Comparison of ENCODE assay signal across 12 cellular contexts in genomic region chr18:8688428-8688827, GRCh38. TPM values are rescaled to one million over a fixed set of nuclear protein-coding genes. Genes with fewer than 3 reads are reported as not detected.
DNase-seq lines count a peak whose midpoint lies in the region; ATAC-seq, FAIRE-seq and TF ChIP-seq lines count a peak whose summit lies in the region.
"Had no signal": no experiment of that assay in that cellular context is flagged by ENCODE, and none has a peak within 500 bp of the region (broad histone marks: within the 10 kb centered on the region; RNA-seq: fewer than 3 reads in every experiment).

No MANE protein-coding gene starts in this region.

- FAIRE-seq in H1 (lab: Jason Lieb, UNC): no peak
- FAIRE-seq: H54 had no signal

- no peak overlapping the region for H3K4ac ChIP-seq in H1 (replicated peaks; ENCODE audit: insufficient read length, low read depth, low read length)

- H2AK5ac ChIP-seq in H1 (ENCODE audit: low read depth, low read length): no peak overlapping the region

- H2BK5ac ChIP-seq in H1 (ENCODE audit: low read depth, low read length): peak overlapping the region; percentile 60; the same call in 1 of the 2 replicates

- no peak overlapping the region for H3K56ac ChIP-seq in H1 (replicated peaks; ENCODE audit: insufficient read length, low read depth, low read length)

- no peak overlapping the region for H3K27ac Mint-ChIP-seq in activated CD4-positive, alpha-beta T cell treated with anti-CD3 and anti-CD28 coated beads, Interleukin-2, amount 10 ng/mL, durations not matched to agents 7 days and 5 days

- no peaks in the 10 kb centered on the region for H3K4me1 Mint-ChIP-seq in activated CD4-positive, alpha-beta T cell treated with anti-CD3 and anti-CD28 coated beads, Interleukin-2, amount 10 ng/mL, durations not matched to agents 7 days and 5 days
- H3K4me1 Mint-ChIP-seq: CD8-positive, alpha-beta memory T cell had no signal

- H4K5ac ChIP-seq in H1 (ENCODE audit: insufficient read length, low read depth, low read length): no peak overlapping the region

- H4K20me1 ChIP-seq in H1 (replicated peaks in 1 of 2; ENCODE audit: control insufficient read depth in 1 of 2, insufficient read depth in 2 of 2, low read length in 2 of 2): no peaks in the 10 kb centered on the region

- H3K9me3 ChIP-seq in H1 (ENCODE audit: insufficient read depth in 2 of 2, low read depth in 1 of 2, low read length in 1 of 2) (no peaks in the 10 kb centered on the region), right lobe of liver (no peaks in the 10 kb centered on the region), testis (no peaks in the 10 kb centered on the region)
- H3K9me3 ChIP-seq: Caco-2 had no signal

- DNase-seq in DMS79 treated with DMSO at 0.1 percent for 48 hours (lab: John Stamatoyannopoulos, UW): peak; percentile 60
- DNase-seq in DMS79 (lab: John Stamatoyannopoulos, UW): no peak
- DNase-seq in H1 (ENCODE audit: low read depth in 1 of 2, low spot score in 2 of 2): no peak
- no peak for DNase-seq in right lobe of liver
- DNase-seq in testis: no peak
- DNase-seq in NCI-H1930 (lab: John Stamatoyannopoulos, UW): no peak
- DNase-seq in activated CD4-positive, alpha-beta T cell treated with anti-CD3 and anti-CD28 coated beads, Interleukin-2, amount 10 ng/mL, durations not matched to agents 7 days and 5 days: no peak
- DNase-seq: Caco-2; CD8-positive, alpha-beta memory T cell had no signal

- no peaks in the 10 kb centered on the region for H3K36me3 ChIP-seq in H1 (ENCODE audit: control insufficient read depth in 2 of 4, insufficient read depth in 4 of 4, low read length in 3 of 4)
- H3K36me3 ChIP-seq in right lobe of liver: no peaks in the 10 kb centered on the region
- no peaks in the 10 kb centered on the region for H3K36me3 ChIP-seq in testis (ENCODE audit: low read depth, missing control alignments)

- TF ChIP-seq EP300 in H1 (IDR thresholded peaks at IDR 0.05; ENCODE audit: borderline replicate concordance in 1 of 2, low read depth in 2 of 2, low read length in 2 of 2): no peak

- H3K23me2 ChIP-seq in H1 (ENCODE audit: low read depth, low read length): no peaks in the 10 kb centered on the region

- TF ChIP-seq CTCF in H1 (IDR thresholded peaks at IDR 0.05; ENCODE audit: control extremely low read depth in 1 of 3, insufficient read depth in 1 of 3, low read depth in 1 of 3, low read length in 3 of 3) (no peak), right lobe of liver (IDR thresholded peaks at IDR 0.05) (no peak), testis (IDR thresholded peaks at IDR 0.05) (no peak)

- POLR2A ChIA-PET in H1 (lab: Charles Lee; ENCODE audit: partially characterized antibody): no interaction called here
- POLR2A ChIA-PET in activated CD4-positive, alpha-beta T cell treated with anti-CD3 and anti-CD28 coated beads, Interleukin-2, amount 10 ng/mL, durations not matched to agents 7 days and 5 days (lab: Charles Lee): no interaction called here

- H3K36me3 Mint-ChIP-seq in activated CD4-positive, alpha-beta T cell treated with anti-CD3 and anti-CD28 coated beads, Interleukin-2, amount 10 ng/mL, durations not matched to agents 7 days and 5 days (ENCODE audit: low read depth): no peaks in the 10 kb centered on the region
- H3K36me3 Mint-ChIP-seq: CD8-positive, alpha-beta memory T cell had no signal

- no peak overlapping the region for H4K8ac ChIP-seq in H1 (ENCODE audit: extremely low read depth, insufficient read depth, low read length)

- H4K91ac ChIP-seq in H1 (replicated peaks; ENCODE audit: insufficient read length, low read length): no peak overlapping the region

- H3K79me1 ChIP-seq in H1 (ENCODE audit: low read depth, low read length): no peaks in the 10 kb centered on the region

- CTCF ChIA-PET in H1 (lab: Charles Lee; ENCODE audit: partially characterized antibody): interaction anchor here (0.6 to 2.2 kb wide), 2 partner anchors 11 to 34 kb away, joined by 3 to 7 read pairs; no protein-coding TSS in a partner anchor
- CTCF ChIA-PET in activated CD4-positive, alpha-beta T cell treated with anti-CD3 and anti-CD28 coated beads, Interleukin-2, amount 10 ng/mL, durations not matched to agents 7 days and 5 days (lab: Charles Lee): interaction anchor here (0.7 kb wide), 1 partner anchor 203 kb away, joined by 5 read pairs; no protein-coding TSS in a partner anchor

- H3K27ac ChIP-seq in H1 (ENCODE audit: low read depth, low read length): no peak overlapping the region
- H3K27ac ChIP-seq in right lobe of liver: peak overlapping the region in 1 of 3 donors; percentile 18
- peak overlapping the region; percentile 7 to 8 for H3K27ac ChIP-seq in testis
- H3K27ac ChIP-seq: 22Rv1 had no signal

- no peak overlapping the region for H2BK120ac ChIP-seq in H1 (replicated peaks; ENCODE audit: low read depth, low read length)

- H2BK20ac ChIP-seq in H1 (ENCODE audit: low read length): no peak overlapping the region

- no peaks in the 10 kb centered on the region for H3K79me2 ChIP-seq in H1 (ENCODE audit: control insufficient read depth in 1 of 2, insufficient read depth in 2 of 2, low read length in 2 of 2)

- intact Hi-C loops in right lobe of liver (cut with DNase I) (no loop called here), testis (cut with DNase I; ENCODE audit: low total_unique reads) (no loop called here)

- H3K4me3 ChIP-seq in H1 (ENCODE audit: extremely low read depth in 1 of 4, insufficient read depth in 2 of 4, low read depth in 3 of 4, low read length in 4 of 4): no peak overlapping the region
- no peak overlapping the region for H3K4me3 ChIP-seq in right lobe of liver
- no peak overlapping the region for H3K4me3 ChIP-seq in testis

- peak; percentile 22 to 55 (median 40) for ATAC-seq in right lobe of liver
- no peak for ATAC-seq in HG02763 (IDR thresholded peaks at IDR 0.05; ENCODE audit: unreplicated experiment)

- H3K4me3 Mint-ChIP-seq in activated CD4-positive, alpha-beta T cell treated with anti-CD3 and anti-CD28 coated beads, Interleukin-2, amount 10 ng/mL, durations not matched to agents 7 days and 5 days: no peak overlapping the region
- H3K4me3 Mint-ChIP-seq: CD8-positive, alpha-beta memory T cell had no signal

- no peak for TF ChIP-seq RAD21 in H1 (IDR thresholded peaks at IDR 0.05 in 1 of 2, conservative IDR thresholded peaks at IDR 0.05 in 1 of 2; ENCODE audit: low read depth in 2 of 2, low read length in 2 of 2)

- no peak overlapping the region for H2BK12ac ChIP-seq in H1 (ENCODE audit: low read depth, low read length)

- H2BK15ac ChIP-seq in H1 (ENCODE audit: low read length): no peak overlapping the region

- WGBS in H1 (ENCODE audit: extremely low coverage in 1 of 2, insufficient coverage in 1 of 2, insufficient read length in 1 of 2, insufficient replicate concordance in 2 of 2, low coverage in 1 of 2, low lambda C conversion rate in 2 of 2, missing lambda C conversion rate in 1 of 2), 2 experiments: 87% methylated on average over 4 of the region's 4 CpGs; no CpG with 5 or more reads in 1 of the 2 experiments
- 27% methylated on average over 4 of the region's 4 CpGs for WGBS in right lobe of liver (ENCODE audit: insufficient coverage, low coverage, low lambda C conversion rate, missing lambda C conversion rate)
- 52 to 63% methylated on average over 4 of the region's 4 CpGs for WGBS in testis, 2 donors

- no peak overlapping the region for H3K23ac ChIP-seq in H1 (ENCODE audit: insufficient read length)

- H2AFZ ChIP-seq in H1 (ENCODE audit: low read length): no peak overlapping the region

- no peak overlapping the region for H3K18ac ChIP-seq in H1 (ENCODE audit: extremely low read depth, low read length)

- H3K9me3 Mint-ChIP-seq in activated CD4-positive, alpha-beta T cell treated with anti-CD3 and anti-CD28 coated beads, Interleukin-2, amount 10 ng/mL, durations not matched to agents 7 days and 5 days: no peaks in the 10 kb centered on the region
- H3K9me3 Mint-ChIP-seq: CD8-positive, alpha-beta memory T cell had no signal

- H3K4me1 ChIP-seq in H1 (replicated peaks in 1 of 4; ENCODE audit: control insufficient read depth in 3 of 4, insufficient read depth in 4 of 4, low read length in 3 of 4): peaks cover 0 to 11% (median 5%) of the 10 kb centered on the region in 4 experiments
- peaks cover 0 to 7% (median 0%) of the 10 kb centered on the region in 4 donors for H3K4me1 ChIP-seq in right lobe of liver
- peaks cover 15% of the 10 kb centered on the region for H3K4me1 ChIP-seq in testis
- H3K4me1 ChIP-seq: Caco-2 had no signal

- TF ChIP-seq POLR2A in H1 (IDR thresholded peaks at IDR 0.05; ENCODE audit: control extremely low read depth in 1 of 2, low read depth in 2 of 2, low read length in 2 of 2): no peak
- TF ChIP-seq POLR2A in right lobe of liver (IDR thresholded peaks at IDR 0.05): no peak
- no peak for TF ChIP-seq POLR2A in testis (IDR thresholded peaks at IDR 0.05)

- H3K14ac ChIP-seq in H1 (ENCODE audit: insufficient read length): no peak overlapping the region

- H3K27me3 ChIP-seq in H1 (replicated peaks in 1 of 4; ENCODE audit: control insufficient read depth in 3 of 4, extremely low read depth in 1 of 4, insufficient read depth in 3 of 4, low read length in 3 of 4): no peaks in the 10 kb centered on the region
- H3K27me3 ChIP-seq in right lobe of liver: no peaks in the 10 kb centered on the region
- H3K27me3 ChIP-seq in testis: no peaks in the 10 kb centered on the region

- no peak overlapping the region for H3K9ac ChIP-seq in H1 (replicated peaks in 1 of 4; ENCODE audit: extremely low read depth in 1 of 4, low read depth in 3 of 4, low read length in 3 of 4)

- H3K4me2 ChIP-seq in H1 (ENCODE audit: insufficient read depth in 1 of 2, low read depth in 2 of 2, low read length in 2 of 2): no peak overlapping the region

- peaks cover 1% of the 10 kb centered on the region for H3K27me3 Mint-ChIP-seq in activated CD4-positive, alpha-beta T cell treated with anti-CD3 and anti-CD28 coated beads, Interleukin-2, amount 10 ng/mL, durations not matched to agents 7 days and 5 days

TF ChIP-seq in H1, 55 proteins besides CTCF, POLR2A, EP300 and RAD21 (continues in another document):
- no peak for TF ChIP-seq FOSL1 (IDR thresholded peaks at IDR 0.05; ENCODE audit: insufficient read depth, low read depth, low read length)
- TF ChIP-seq SIN3A (conservative IDR thresholded peaks at IDR 0.05 in 1 of 2, IDR thresholded peaks at IDR 0.05 in 1 of 2; ENCODE audit: low read depth in 1 of 2, low read length in 2 of 2): no peak

RNA-seq across cellular contexts. Expression of gene MTCL1, which starts 16.9 kb away (rescaled TPM):
- 60.8 and 62.0 TPM in 2 replicates for total RNA-seq in H1 (2021; fragmentation: NEBNext Ultra II Directional; extraction: Animal tissue kit (Norgen Biotek cat#: 25700))
- polyA plus RNA-seq in H1 (2011; rRNA removed) (16.6 and 19.8 TPM in 2 replicates), testis (ENCODE audit: insufficient read depth, low read depth, low replicate concordance) (27.5 TPM)
- polyA plus RNA-seq in H1 (2011; cell fraction: cytosol; rRNA removed): 18.3 TPM
- polyA plus RNA-seq in H1 (2011; cell fraction: nucleus; rRNA removed): 55.0 TPM
- 28.3 to 36.5 TPM (median 32.7 TPM) in 4 replicates for polyA plus RNA-seq in H1 (2012, experiment 1 of 2)
- 8.4 TPM for polyA plus RNA-seq in H1 (2012, experiment 2 of 2)
- 18.5 TPM for polyA plus RNA-seq in H1 (2013, experiment 1 of 2)
- 19.1 TPM for polyA plus RNA-seq in H1 (2013, experiment 2 of 2)
- polyA minus RNA-seq in H1 (2011; rRNA and poly(A)+ RNA removed): 31.5 and 34.8 TPM in 2 replicates
- 29.1 TPM for polyA minus RNA-seq in H1 (2011; cell fraction: cytosol; rRNA and poly(A)+ RNA removed)
- polyA minus RNA-seq in H1 (2011; cell fraction: nucleus; rRNA and poly(A)+ RNA removed): 75.2 TPM
- total RNA-seq in right lobe of liver (1 to 10 TPM; 1.4 to 7.4 (median 3.6) TPM), testis (100 to 1,000 TPM in 1 of 2 donors, 10 to 100 TPM in 1; 95.8 to 139 TPM)
- 1 to 10 TPM; 1.7 to 1.8 TPM for total RNA-seq in activated CD4-positive, alpha-beta T cell treated with anti-CD3 and anti-CD28 coated beads, Interleukin-2, amount 10 ng/mL, durations not matched to agents 7 days and 5 days
- polyA plus RNA-seq: CD8-positive, alpha-beta memory T cell had no signal
